ENCODE assay signal across 9 cellular contexts in the genomic region with DNA sequence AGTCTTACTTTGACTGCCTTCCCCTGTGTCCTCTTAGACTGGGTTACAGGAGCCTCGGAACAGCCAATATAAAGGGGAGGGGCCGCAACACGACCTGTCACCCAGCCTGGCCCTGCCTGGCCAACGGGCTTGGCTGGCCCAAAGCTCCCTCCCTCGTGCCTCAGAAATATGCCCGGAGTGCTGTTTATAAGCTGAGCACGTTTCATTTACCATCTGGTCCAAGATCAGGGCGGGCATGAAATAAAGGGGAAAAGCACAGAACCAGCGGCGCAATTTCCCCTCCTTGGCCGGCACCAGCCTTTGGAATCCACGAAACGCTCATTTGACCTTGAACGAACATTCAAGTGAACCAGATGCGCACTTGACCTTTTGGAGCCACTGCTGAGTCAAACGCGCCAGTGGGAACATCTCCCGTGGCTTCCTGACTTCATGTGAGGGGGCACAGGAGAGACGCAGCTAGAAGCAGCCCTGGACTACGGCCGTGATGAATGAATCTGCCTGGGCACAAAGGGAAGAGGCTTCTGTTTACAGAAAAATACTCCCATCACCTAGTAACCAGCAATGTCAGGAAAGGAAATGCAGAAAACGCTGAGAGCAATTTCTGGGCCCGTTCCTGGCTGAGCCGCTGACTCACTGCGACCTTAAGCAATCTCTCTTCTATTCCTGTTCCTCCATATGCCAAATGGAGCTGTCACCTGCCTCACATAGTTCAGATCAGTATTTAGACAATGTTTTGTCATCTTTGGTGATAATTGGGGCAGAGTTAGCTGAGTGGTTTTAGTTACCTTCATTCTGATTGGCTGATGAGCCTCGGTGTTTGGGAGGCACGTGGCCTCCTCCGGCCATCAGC. TPM values are rescaled to one million over a fixed set of nuclear protein-coding genes. Genes with fewer than 3 reads are reported as not detected.
DNase-seq lines count a peak whose midpoint lies in the region; ATAC-seq and TF ChIP-seq lines count a peak whose summit lies in the region.
"Had no signal": no experiment of that assay in that cellular context is flagged by ENCODE, and none has a peak within 500 bp of the region (broad histone marks: within the 10 kb centered on the region; RNA-seq: fewer than 3 reads in every experiment).

No MANE protein-coding gene starts in this region.

- no peak overlapping the region for H3K4me3 ChIP-seq in BLaER1 treated with 17β-estradiol and CSF1 and Interleukin-3, amounts not matched to agents 10 nM and 100 nM
- H3K4me3 ChIP-seq: cardiac muscle cell had no signal

- H4K20me1 ChIP-seq in BLaER1 treated with 17β-estradiol and CSF1 and Interleukin-3, amounts not matched to agents 10 nM and 100 nM, result no peaks in the 10 kb centered on the region

- H3K27ac Mint-ChIP-seq in T-helper 17 cell, result peak overlapping the region; percentile 90
- peak overlapping the region; percentile 29 to 66 (median 64) for H3K27ac Mint-ChIP-seq in nephron

- H3K9me3 ChIP-seq in BLaER1 treated with 17β-estradiol and CSF1 and Interleukin-3, amounts not matched to agents 10 nM and 100 nM (replicated peaks in 1 of 11), result no peaks in the 10 kb centered on the region
- H3K9me3 ChIP-seq in T-helper 17 cell (ENCODE audit: control insufficient read depth, low read length, poor library complexity, severe bottlenecking), result no peaks in the 10 kb centered on the region

- H3K4me3 Mint-ChIP-seq in T-helper 17 cell (peak overlapping the region; percentile 28), nephron (no peak overlapping the region)

- in situ Hi-C loops in KBM-7 (cut with MboI; ENCODE audit: low pct_unique_long_range_greater_than_20kb, low sequenced_read_pairs), result no loop called here

- peak overlapping the region; percentile 3 to 92 (median 59); a peak in 19 of 22 replicates for H3K27ac ChIP-seq in BLaER1 treated with 17β-estradiol and CSF1 and Interleukin-3, amounts not matched to agents 10 nM and 100 nM
- H3K27ac ChIP-seq: cardiac muscle cell had no signal

- H3K4me1 Mint-ChIP-seq in T-helper 17 cell, result peaks cover 40% of the 10 kb centered on the region
- peaks cover 7% of the 10 kb centered on the region for H3K4me1 Mint-ChIP-seq in nephron

- H3K36me3 ChIP-seq in BLaER1 treated with 17β-estradiol and CSF1 and Interleukin-3, amounts not matched to agents 10 nM and 100 nM, result no peaks in the 10 kb centered on the region
- H3K36me3 ChIP-seq: cardiac muscle cell had no signal

- peak overlapping the region in 9 of 11 experiments; percentile 21 to 79 (median 70); a peak in 16 of 22 replicates for H3K4me2 ChIP-seq in BLaER1 treated with 17β-estradiol and CSF1 and Interleukin-3, amounts not matched to agents 10 nM and 100 nM

- H3K27me3 ChIP-seq in BLaER1 treated with 17β-estradiol and CSF1 and Interleukin-3, amounts not matched to agents 10 nM and 100 nM, result no peaks in the 10 kb centered on the region
- H3K27me3 ChIP-seq: cardiac muscle cell had no signal

- DNase-seq in KBM-7, result peak; percentile 87
- no peak for DNase-seq in T-helper 17 cell
- peak; percentile 97 for DNase-seq in fibroblast of gingiva (ENCODE audit: low read depth)
- no peak for DNase-seq in NAMALWA (ENCODE audit: low spot score)
- DNase-seq in NCI-H1105 treated with DMSO at 0.1 percent for 48 hours (lab: John Stamatoyannopoulos, UW), result no peak

- peak; percentile 41 for ATAC-seq in T-helper 17 cell
- no peak for ATAC-seq in HG02763 (IDR thresholded peaks at IDR 0.05; ENCODE audit: unreplicated experiment)

- no peak for TF ChIP-seq CTCF in nephron (IDR thresholded peaks at IDR 0.05; ENCODE audit: unreplicated experiment in 3 of 3)

- H3K9me3 Mint-ChIP-seq in nephron, result peaks cover 4% of the 10 kb centered on the region

- peaks cover 5% of the 10 kb centered on the region for H3K27me3 Mint-ChIP-seq in T-helper 17 cell
- H3K27me3 Mint-ChIP-seq in nephron (ENCODE audit: low read depth), result no peaks in the 10 kb centered on the region

- peak overlapping the region in 9 of 11 experiments; percentile 4 to 76 (median 51); a peak in 13 of 22 replicates for H3K9ac ChIP-seq in BLaER1 treated with 17β-estradiol and CSF1 and Interleukin-3, amounts not matched to agents 10 nM and 100 nM

- H3K36me3 Mint-ChIP-seq in T-helper 17 cell (ENCODE audit: low read depth) (no peaks in the 10 kb centered on the region), nephron (ENCODE audit: low read depth) (no peaks in the 10 kb centered on the region)

- peaks cover 7 to 63% (median 47%) of the 10 kb centered on the region in 10 experiments for H3K4me1 ChIP-seq in BLaER1 treated with 17β-estradiol and CSF1 and Interleukin-3, amounts not matched to agents 10 nM and 100 nM

RNA-seq across cellular contexts. Expression of gene RFX2, which starts 53.3 kb away (rescaled TPM):
- 10 to 100 TPM in 1 of 2 donors, 1 to 10 TPM in 1; 9.0 to 23.3 TPM for total RNA-seq in T-helper 17 cell

Comparison
In these comparisons a context has a peak if more than half of its experiments do, and no peak if none do; other contexts are left out.
1. DNase-seq: peak in KBM-7 (single experiment) and fibroblast of gingiva (single experiment); none in T-helper 17 cell (0 of 3), NAMALWA (single experiment) and NCI-H1105 treated with DMSO at 0.1 percent for 48 hours (single experiment).